8 cellular contexts compared by ENCODE assay signal in genomic region chr2:231530099-231531085, GRCh38.
DNase-seq lines count a peak whose midpoint lies in the region; ATAC-seq lines count a peak whose summit lies in the region.

A gene with protein sequence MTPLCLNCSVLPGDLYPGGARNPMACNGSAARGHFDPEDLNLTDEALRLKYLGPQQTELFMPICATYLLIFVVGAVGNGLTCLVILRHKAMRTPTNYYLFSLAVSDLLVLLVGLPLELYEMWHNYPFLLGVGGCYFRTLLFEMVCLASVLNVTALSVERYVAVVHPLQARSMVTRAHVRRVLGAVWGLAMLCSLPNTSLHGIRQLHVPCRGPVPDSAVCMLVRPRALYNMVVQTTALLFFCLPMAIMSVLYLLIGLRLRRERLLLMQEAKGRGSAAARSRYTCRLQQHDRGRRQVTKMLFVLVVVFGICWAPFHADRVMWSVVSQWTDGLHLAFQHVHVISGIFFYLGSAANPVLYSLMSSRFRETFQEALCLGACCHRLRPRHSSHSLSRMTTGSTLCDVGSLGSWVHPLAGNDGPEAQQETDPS (minus strand): TSS chr2:231530445. CDS start chr2:231530361, 84 bp downstream.

- ATAC-seq in GM18867 (IDR thresholded peaks at IDR 0.05; ENCODE audit: unreplicated experiment) (peak; percentile 57), GM21737 (IDR thresholded peaks at IDR 0.05; ENCODE audit: unreplicated experiment) (no peak)

- H3K9ac ChIP-seq in muscle layer of colon (ENCODE audit: low read length) = no peak within 1 kb of the TSS

- no peak within 1 kb of the TSS for H3K27ac ChIP-seq in muscle layer of colon (ENCODE audit: low read depth, low read length)

- no peaks in the 10 kb centered on the region for H3K9me3 ChIP-seq in muscle layer of colon (ENCODE audit: low read length)

- DNase-seq in KBM-7 (peak; percentile 51), NCI-H128 (lab: John Stamatoyannopoulos, UW; ENCODE audit: unreplicated experiment) (no peak)
- peak; percentile 43 to 51 for DNase-seq in activated CD4-positive, alpha-beta T cell treated with anti-CD3 and anti-CD28 coated beads, Interleukin-2, amount 50 U/mL, for 4 hours
- peak; percentile 54 for DNase-seq in effector CD8-positive, alpha-beta T cell (lab: John Stamatoyannopoulos, UW)
- peak; percentile 44 for DNase-seq in stimulated activated CD8-positive, alpha-beta memory T cell treated with anti-CD3 and anti-CD28 coated beads, Interleukin-7, amount 100 ng/mL, for 24 hours (ENCODE audit: low read depth)

- H3K36me3 ChIP-seq in muscle layer of colon (ENCODE audit: insufficient read depth, low read length) = no peaks in the 10 kb centered on the region

- peak within 1 kb of the TSS; percentile 18 to 55 for H3K4me3 ChIP-seq in muscle layer of colon (ENCODE audit: low read depth in 1 of 2, low read length in 2 of 2)

- H3K4me1 ChIP-seq in muscle layer of colon (ENCODE audit: insufficient read depth, low read length) = no peaks in the 10 kb centered on the region

- H3K27me3 ChIP-seq in muscle layer of colon (ENCODE audit: control insufficient read depth in 1 of 2, insufficient read depth in 2 of 2, low read length in 2 of 2) = peaks cover 0 to 14% of the 10 kb centered on the region in 2 donors

- in situ Hi-C loops in KBM-7 (cut with MboI; ENCODE audit: low pct_unique_long_range_greater_than_20kb, low sequenced_read_pairs) = no loop called here
